ENCODE assay signal across 12 cellular contexts in the genomic region with DNA sequence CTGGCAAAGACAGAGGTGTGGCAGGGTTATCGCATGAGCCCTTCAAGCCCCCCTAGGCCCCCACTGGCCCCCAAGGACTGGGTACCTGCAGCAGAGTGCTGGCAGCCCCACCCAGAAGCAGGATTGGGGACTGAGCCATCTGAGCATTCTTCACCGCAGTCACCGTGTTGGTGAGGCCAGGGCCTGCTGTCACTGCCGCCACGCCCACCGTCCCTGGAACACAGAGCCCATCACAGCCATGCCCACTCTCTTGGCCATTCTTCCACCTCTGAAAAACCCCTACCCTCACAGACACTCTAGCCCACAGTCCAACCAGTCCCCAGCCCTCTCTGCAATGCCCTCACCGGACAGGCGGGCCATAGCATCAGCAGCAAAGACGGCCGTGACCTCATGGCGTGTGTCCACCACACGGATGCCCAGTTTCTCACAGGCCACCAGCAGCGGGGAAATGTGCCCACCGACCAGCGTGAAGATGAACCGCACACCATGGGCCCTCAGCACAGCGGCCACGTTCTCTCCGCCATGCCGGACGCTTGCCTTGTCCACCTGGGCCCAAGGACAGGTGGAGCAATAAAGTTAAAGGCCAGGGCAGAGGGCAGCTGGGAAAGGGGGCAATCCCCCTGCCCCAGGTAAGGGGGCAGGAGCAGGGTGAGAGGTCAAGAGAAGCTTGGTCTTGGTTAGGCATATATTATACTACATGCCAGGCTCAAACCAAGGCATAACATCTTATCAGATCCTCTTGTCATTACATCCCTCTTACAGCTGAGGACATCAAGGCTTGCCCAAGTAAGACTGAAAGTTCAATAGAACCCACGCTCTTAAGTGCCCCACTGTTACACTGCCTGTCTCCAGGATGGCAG. TPM values are rescaled to one million over a fixed set of nuclear protein-coding genes. Genes with fewer than 3 reads are reported as not detected.
DNase-seq lines count a peak whose midpoint lies in the region; ATAC-seq and TF ChIP-seq lines count a peak whose summit lies in the region.
"Had no signal": no experiment of that assay in that cellular context is flagged by ENCODE, and none has a peak within 500 bp of the region (broad histone marks: within the 10 kb centered on the region; RNA-seq: fewer than 3 reads in every experiment).

No MANE protein-coding gene starts in this region.

- WGBS in IMR-90 (ENCODE audit: extremely low coverage in 2 of 2, insufficient read length in 1 of 2), 2 experiments, result 100% methylated on average over 5 of the region's 22 CpGs; no CpG with 5 or more reads in 1 of the 2 experiments

- CTCF ChIA-PET in IMR-90 (lab: Yijun Ruan, JAX), result no interaction called here

- no peak overlapping the region for H2BK20ac ChIP-seq in IMR-90 (ENCODE audit: low read depth, low read length)

- no peak overlapping the region for H4K5ac ChIP-seq in IMR-90 (ENCODE audit: low read depth, low read length)

- H2AFZ ChIP-seq in IMR-90 (replicated peaks; ENCODE audit: low read length, poor library complexity), result no peak overlapping the region

- H3K4ac ChIP-seq in IMR-90 (ENCODE audit: low read depth, low read length), result no peak overlapping the region

- POLR2A ChIA-PET in IMR-90 (lab: Charles Lee; ENCODE audit: unreplicated experiment), result interaction anchor here (0.6 kb wide), 1 partner anchor 669 kb away, joined by 3 read pairs; no protein-coding TSS in a partner anchor

- no peak overlapping the region for H2BK120ac ChIP-seq in IMR-90 (ENCODE audit: low read depth, low read length)

- no TSS peak for BruUV-seq in IMR-90 (replicated peaks; lab: Mats Ljungman, UMichigan)

- peaks cover 13 to 22% (median 17%) of the 10 kb centered on the region in 10 experiments for H3K4me1 ChIP-seq in BLaER1 treated with 17β-estradiol and CSF1 and Interleukin-3, amounts not matched to agents 10 nM and 100 nM
- H3K4me1 ChIP-seq in IMR-90 (ENCODE audit: control insufficient read depth, insufficient read depth, low read length), result peaks cover 6% of the 10 kb centered on the region
- peaks cover 0 to 9% of the 10 kb centered on the region in 2 donors for H3K4me1 ChIP-seq in breast epithelium
- no peaks in the 10 kb centered on the region for H3K4me1 ChIP-seq in BE2C

- DNase-seq in IMR-90, result no peak
- peak in 1 of 2 donors; percentile 48 for DNase-seq in breast epithelium (ENCODE audit: low spot score in 2 of 2)
- no peak for DNase-seq in neural crest cell (ENCODE audit: low read depth, low spot score)
- no peak for DNase-seq in activated CD4-positive, CD25-positive, alpha-beta regulatory T cell (lab: John Stamatoyannopoulos, UW)
- DNase-seq in BE2C, result no peak
- no peak for DNase-seq in dermis blood vessel endothelial cell
- DNase-seq: activated CD8-positive, alpha-beta memory T cell treated with anti-CD3 and anti-CD28 coated beads for 24 hours; Calu3 had no signal

- no peak overlapping the region for H3K56ac ChIP-seq in IMR-90 (ENCODE audit: extremely low read depth, insufficient read depth, low read length)

- peaks cover 20% of the 10 kb centered on the region for H3K4me1 Mint-ChIP-seq in neural crest cell

- H4K91ac ChIP-seq in IMR-90 (ENCODE audit: insufficient read depth, low read depth, low read length), result no peak overlapping the region

- no peak overlapping the region for H2BK5ac ChIP-seq in IMR-90 (ENCODE audit: low read depth, low read length, poor library complexity, severe bottlenecking)

- H3K27me3 ChIP-seq in BLaER1 treated with 17β-estradiol and CSF1 and Interleukin-3, amounts not matched to agents 10 nM and 100 nM, result no peaks in the 10 kb centered on the region
- no peaks in the 10 kb centered on the region for H3K27me3 ChIP-seq in IMR-90 (ENCODE audit: control insufficient read depth, insufficient read depth, low read length)
- no peaks in the 10 kb centered on the region for H3K27me3 ChIP-seq in breast epithelium
- no peaks in the 10 kb centered on the region for H3K27me3 ChIP-seq in BE2C

- peak overlapping the region; percentile 57 for H2AK9ac ChIP-seq in IMR-90 (replicated peaks; ENCODE audit: low read depth, low read length, poor library complexity)

- intact Hi-C loops in IMR-90 (cut with micrococcal nuclease) (no loop called here), breast epithelium (cut with DNase I; ENCODE audit: low total_unique reads) (no loop called here)

- H3K4me3 Mint-ChIP-seq in neural crest cell, result peak overlapping the region; percentile 94

- 0 out of 2 replicates have a peak, but pooled peaks cover under 1% of the 10 kb centered on the region for H3K9me1 ChIP-seq in IMR-90 (ENCODE audit: insufficient read depth, low read length)

- H3K27ac ChIP-seq in BLaER1 treated with 17β-estradiol and CSF1 and Interleukin-3, amounts not matched to agents 10 nM and 100 nM, result peak overlapping the region in 1 of 11 experiments; percentile 85; a peak in 1 of 22 replicates
- no peak overlapping the region for H3K27ac ChIP-seq in IMR-90 (ENCODE audit: insufficient read depth, low read length)
- peak overlapping the region; percentile 88 to 99 for H3K27ac ChIP-seq in breast epithelium

- H3K23ac ChIP-seq in IMR-90 (ENCODE audit: low read depth, low read length), result no peak overlapping the region

- TF ChIP-seq RAD21 in IMR-90 (IDR thresholded peaks at IDR 0.05; ENCODE audit: low read length), result no peak

- no peak overlapping the region for H4K8ac ChIP-seq in IMR-90 (ENCODE audit: low read depth in 2 of 2, low read length in 2 of 2)

- peaks cover 44 to 54% (median 47%) of the 10 kb centered on the region in 11 experiments for H3K36me3 ChIP-seq in BLaER1 treated with 17β-estradiol and CSF1 and Interleukin-3, amounts not matched to agents 10 nM and 100 nM
- H3K36me3 ChIP-seq in IMR-90 (ENCODE audit: control insufficient read depth, insufficient read depth, low read length) (peaks cover 34% of the 10 kb centered on the region), breast epithelium (peaks cover 3% of the 10 kb centered on the region), BE2C (peaks cover 28% of the 10 kb centered on the region)

- peak overlapping the region; percentile 84 to 96 (median 90); a peak in 19 of 22 replicates for H3K4me2 ChIP-seq in BLaER1 treated with 17β-estradiol and CSF1 and Interleukin-3, amounts not matched to agents 10 nM and 100 nM
- H3K4me2 ChIP-seq in IMR-90 (ENCODE audit: low read depth, low read length), result no peak overlapping the region

- no peak overlapping the region for H3K18ac ChIP-seq in IMR-90 (ENCODE audit: low read depth, low read length)

- peaks cover 13% of the 10 kb centered on the region for H3K36me3 Mint-ChIP-seq in neural crest cell (ENCODE audit: low read depth)

- peaks cover 18 to 44% of the 10 kb centered on the region in 2 experiments for H3K79me1 ChIP-seq in IMR-90 (ENCODE audit: low read depth in 1 of 2, low read length in 2 of 2)

- 0 out of 22 replicates have a peak, but pooled peaks cover 0 to 6% (median 0%) of the 10 kb centered on the region in 11 experiments for H3K9me3 ChIP-seq in BLaER1 treated with 17β-estradiol and CSF1 and Interleukin-3, amounts not matched to agents 10 nM and 100 nM (replicated peaks in 1 of 11)
- H3K9me3 ChIP-seq in IMR-90 (ENCODE audit: control insufficient read depth, insufficient read depth, low read length) (peaks cover 2% of the 10 kb centered on the region; the same call in 1 of the 2 replicates), breast epithelium (no peaks in the 10 kb centered on the region), BE2C (no peaks in the 10 kb centered on the region)

- no peak for TF ChIP-seq POLR2A in IMR-90 (IDR thresholded peaks at IDR 0.05; ENCODE audit: low read depth, low read length)
- no peak for TF ChIP-seq POLR2A in breast epithelium (IDR thresholded peaks at IDR 0.05)

- peak overlapping the region in 1 of 10 experiments; percentile 91; a peak in 1 of 20 replicates for H3K4me3 ChIP-seq in BLaER1 treated with 17β-estradiol and CSF1 and Interleukin-3, amounts not matched to agents 10 nM and 100 nM
- H3K4me3 ChIP-seq in IMR-90 (ENCODE audit: insufficient read depth, low read depth, low read length) (no peak overlapping the region), breast epithelium (no peak overlapping the region), BE2C (ENCODE audit: low read depth, low read length) (no peak overlapping the region)

- in situ Hi-C loops in IMR-90 (cut with MboI; ENCODE audit: low sequenced_read_pairs), result loop anchor here (25.0 kb wide), 1 partner anchor 1064 kb away; a partner anchor contains a TSS

- TF ChIP-seq CTCF in IMR-90 (conservative IDR thresholded peaks at IDR 0.05; ENCODE audit: low read depth, low read length), result no peak
- no peak for TF ChIP-seq CTCF in breast epithelium (IDR thresholded peaks at IDR 0.05)
- no peak for TF ChIP-seq CTCF in neural crest cell (conservative IDR thresholded peaks at IDR 0.05)
- TF ChIP-seq CTCF in BE2C (IDR thresholded peaks at IDR 0.05; ENCODE audit: low read depth, low read length), result no peak

- no peaks in the 10 kb centered on the region for H3K9me3 Mint-ChIP-seq in neural crest cell
- H3K9me3 Mint-ChIP-seq: mesothelial cell of epicardium had no signal

- H3K14ac ChIP-seq in IMR-90 (replicated peaks; ENCODE audit: low read depth, low read length), result no peak overlapping the region

- no peak overlapping the region for H2BK15ac ChIP-seq in IMR-90 (ENCODE audit: low read depth, low read length)

- ATAC-seq in IMR-90 (ENCODE audit: low read depth), result no peak
- no peak for ATAC-seq in GM18511 (IDR thresholded peaks at IDR 0.05; ENCODE audit: unreplicated experiment)

- H3K27ac Mint-ChIP-seq in neural crest cell (ENCODE audit: unreplicated experiment), result no peak overlapping the region

- H3K27me3 Mint-ChIP-seq in neural crest cell (ENCODE audit: low read depth), result peaks cover 2% of the 10 kb centered on the region

- H2AK5ac ChIP-seq in IMR-90 (ENCODE audit: low read depth, low read length), result no peak overlapping the region

- H4K20me1 ChIP-seq in BLaER1 treated with 17β-estradiol and CSF1 and Interleukin-3, amounts not matched to agents 10 nM and 100 nM, result peaks cover 0 to 30% (median 9%) of the 10 kb centered on the region in 11 experiments; a peak in 7 of 22 replicates
- 0 out of 2 replicates have a peak, but pooled peaks cover 3% of the 10 kb centered on the region for H4K20me1 ChIP-seq in IMR-90 (ENCODE audit: insufficient read depth, low read length)

- dilution Hi-C loops in IMR-90 (cut with HindIII; ENCODE audit: low sequenced_read_pairs, unreplicated experiment), result no loop called here

- peak overlapping the region in 8 of 11 experiments; percentile 86 to 93 (median 90); a peak in 14 of 22 replicates for H3K9ac ChIP-seq in BLaER1 treated with 17β-estradiol and CSF1 and Interleukin-3, amounts not matched to agents 10 nM and 100 nM
- no peak overlapping the region for H3K9ac ChIP-seq in IMR-90 (ENCODE audit: low read depth, low read length)

RNA-seq across cellular contexts. Expression of a gene that starts 16.1 kb away (rescaled TPM):
- total RNA-seq in IMR-90 (2012; rRNA removed), result 18.6 and 19.4 TPM in 2 replicates
- 64.9 and 84.7 TPM in 2 replicates for polyA plus RNA-seq in IMR-90 (2012; rRNA removed)
- polyA plus RNA-seq in IMR-90 (2012; cell fraction: cytosol; rRNA removed), result 50.7 and 84.5 TPM in 2 replicates
- polyA plus RNA-seq in IMR-90 (2012; cell fraction: nucleus; rRNA removed; ENCODE audit: low replicate concordance), result 87.9 and 261 TPM in 2 replicates
- 10 to 100 TPM; 11.0 to 22.9 (median 14.9) TPM for total RNA-seq in breast epithelium
- 23.8 and 24.7 TPM in 2 replicates for total RNA-seq in neural crest cell
- polyA plus RNA-seq in BE2C (2012; ENCODE audit: insufficient read depth, insufficient read length, low read depth), result 6.4 TPM
- total RNA-seq in dermis blood vessel endothelial cell, result 22.5 and 22.6 TPM in 2 replicates
- total RNA-seq: HT-29 had no signal

RNA-seq across cellular contexts. Expression of a gene that starts 41.2 kb away (rescaled TPM):
- total RNA-seq in IMR-90 (2012; rRNA removed) (not detected in 2 replicates), breast epithelium (not detected), neural crest cell (not detected in 2 replicates), dermis blood vessel endothelial cell (not detected in 2 replicates)
- not detected in 2 replicates for polyA plus RNA-seq in IMR-90 (2012; rRNA removed)
- not detected in 2 replicates for polyA plus RNA-seq in IMR-90 (2012; cell fraction: cytosol; rRNA removed)
- polyA plus RNA-seq in IMR-90 (2012; cell fraction: nucleus; rRNA removed; ENCODE audit: low replicate concordance), result not detected in 2 replicates
- not detected for polyA plus RNA-seq in BE2C (2012; ENCODE audit: insufficient read depth, insufficient read length, low read depth)
- total RNA-seq: Calu3, HT-29, mesothelial cell of epicardium had no signal
